1 cellular context compared by ENCODE assay signal in genomic region chr15:96330064-96330449, GRCh38.
TF ChIP-seq lines count a peak whose summit lies in the region.

No MANE protein-coding gene starts in this region.

TF ChIP-seq in A549, 52 proteins besides CTCF, POLR2A, EP300 and RAD21 (continued from another document):
- TF ChIP-seq USF2 (IDR thresholded peaks at IDR 0.05), result no peak
- TF ChIP-seq, protein P1, sequence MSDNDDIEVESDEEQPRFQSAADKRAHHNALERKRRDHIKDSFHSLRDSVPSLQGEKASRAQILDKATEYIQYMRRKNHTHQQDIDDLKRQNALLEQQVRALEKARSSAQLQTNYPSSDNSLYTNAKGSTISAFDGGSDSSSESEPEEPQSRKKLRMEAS (IDR thresholded peaks at IDR 0.05), result no peak; the same call in none of the 2 replicates
